16 cellular contexts compared by ENCODE assay signal in the genomic region with DNA sequence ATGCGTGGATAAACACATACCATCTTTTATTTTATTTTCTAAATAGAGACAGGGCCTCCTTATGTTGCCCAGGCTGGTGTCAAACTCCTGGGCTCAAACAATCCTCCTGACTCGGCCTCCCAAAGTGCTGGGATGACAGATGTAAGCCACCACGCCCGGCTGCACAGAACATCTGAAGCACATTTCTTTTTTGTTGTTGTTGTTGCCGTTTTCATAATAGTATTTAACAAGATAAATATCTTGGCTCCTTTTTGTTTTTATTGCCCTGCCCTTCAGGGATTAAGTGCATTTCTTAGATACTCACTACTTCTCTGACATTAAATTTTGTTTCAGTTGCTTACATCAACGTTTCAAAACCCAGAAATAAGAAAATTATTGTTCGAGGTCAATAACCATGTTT. TPM values are rescaled to one million over a fixed set of nuclear protein-coding genes. Genes with fewer than 3 reads are reported as not detected.
DNase-seq lines count a peak whose midpoint lies in the region; ATAC-seq and TF ChIP-seq lines count a peak whose summit lies in the region.
"Had no signal": no experiment of that assay in that cellular context is flagged by ENCODE, and none has a peak within 500 bp of the region (broad histone marks: within the 10 kb centered on the region; RNA-seq: fewer than 3 reads in every experiment).

No MANE protein-coding gene starts in this region.

- TF ChIP-seq POLR2A in suprapubic skin (IDR thresholded peaks at IDR 0.05) = no peak

- peak overlapping the region; percentile 57 for H3K27ac Mint-ChIP-seq in MCF 10A (ENCODE audit: low read depth, unreplicated experiment)

- no peaks in the 10 kb centered on the region for H3K9me3 ChIP-seq in mammary epithelial cell (replicated peaks; ENCODE audit: insufficient read depth, low read length)
- H3K9me3 ChIP-seq in RWPE2 (ENCODE audit: severe bottlenecking) = no peaks in the 10 kb centered on the region
- H3K9me3 ChIP-seq in suprapubic skin = no peaks in the 10 kb centered on the region
- H3K9me3 ChIP-seq: thyroid gland had no signal

- H3K9me3 Mint-ChIP-seq in MCF 10A (ENCODE audit: unreplicated experiment) = no peaks in the 10 kb centered on the region

- TF ChIP-seq EP300 in suprapubic skin (IDR thresholded peaks at IDR 0.05) = no peak

- H3K4me1 Mint-ChIP-seq in MCF 10A (ENCODE audit: insufficient read depth, unreplicated experiment) = peaks cover 30% of the 10 kb centered on the region

- TF ChIP-seq CTCF in MCF 10A (IDR thresholded peaks at IDR 0.05; ENCODE audit: unreplicated experiment) (no peak), mammary epithelial cell (conservative IDR thresholded peaks at IDR 0.05 in 1 of 2, IDR thresholded peaks at IDR 0.05 in 1 of 2; ENCODE audit: extremely low read depth in 1 of 2, insufficient read depth in 1 of 2, low read depth in 1 of 2, low read length in 2 of 2) (no peak), RWPE2 (IDR thresholded peaks at IDR 0.05; ENCODE audit: poor library complexity, severe bottlenecking) (no peak), fibroblast of villous mesenchyme (IDR thresholded peaks at IDR 0.05; ENCODE audit: insufficient read depth, low read depth, low read length) (no peak), suprapubic skin (IDR thresholded peaks at IDR 0.05) (no peak)

- no peak for ATAC-seq in RWPE2 (ENCODE audit: low read depth)

- no peak overlapping the region for H3K4me2 ChIP-seq in mammary epithelial cell (ENCODE audit: insufficient read depth, low read depth, low read length)

- H3K27me3 ChIP-seq in mammary epithelial cell (ENCODE audit: insufficient read depth, low read length) = no peaks in the 10 kb centered on the region
- no peaks in the 10 kb centered on the region for H3K27me3 ChIP-seq in RWPE2 (ENCODE audit: insufficient read depth, poor library complexity, severe bottlenecking)
- H3K27me3 ChIP-seq in suprapubic skin = no peaks in the 10 kb centered on the region
- H3K27me3 ChIP-seq: thyroid gland had no signal

- POLR2A ChIA-PET in MCF 10A (lab: Yijun Ruan, JAX) = interaction anchor here (0.8 to 1.6 kb wide), 2 partner anchors 10 kb away, joined by 3 to 10 read pairs; no protein-coding TSS in a partner anchor

- in situ Hi-C loops in mammary epithelial cell (cut with MboI; ENCODE audit: low sequenced_read_pairs in 2 of 2) = no loop called here

- H3K36me3 ChIP-seq in mammary epithelial cell (ENCODE audit: insufficient read depth, low read length) = no peaks in the 10 kb centered on the region
- H3K36me3 ChIP-seq in RWPE2 (ENCODE audit: low read depth) = peaks cover 22% of the 10 kb centered on the region
- H3K36me3 ChIP-seq in suprapubic skin = no peaks in the 10 kb centered on the region
- H3K36me3 ChIP-seq: thyroid gland had no signal

- no peak overlapping the region for H2AFZ ChIP-seq in mammary epithelial cell (ENCODE audit: low read depth, low read length)

- CTCF ChIA-PET in MCF 10A (lab: Yijun Ruan, JAX) = interaction anchor here (0.6 to 1.2 kb wide), 2 partner anchors 10 to 384 kb away, joined by 3 read pairs; no protein-coding TSS in a partner anchor
- CTCF ChIA-PET in mammary epithelial cell (lab: Charles Lee; ENCODE audit: low non-redundant PET) = no interaction called here

- H3K4me1 ChIP-seq in mammary epithelial cell (ENCODE audit: insufficient read depth, low read length) (peaks cover 33% of the 10 kb centered on the region), RWPE2 (ENCODE audit: insufficient read depth, poor library complexity, severe bottlenecking) (peaks cover 59% of the 10 kb centered on the region), suprapubic skin (peaks cover 62% of the 10 kb centered on the region)

- BruUV-seq in MCF 10A (replicated peaks; lab: Mats Ljungman, UMichigan) (TSS peak; percentile 10), mammary epithelial cell (replicated peaks; lab: Mats Ljungman, UMichigan) (no TSS peak)

- H3K9ac ChIP-seq in mammary epithelial cell (ENCODE audit: insufficient read depth, low read length) = no peak overlapping the region

- H3K36me3 Mint-ChIP-seq in MCF 10A (ENCODE audit: insufficient read depth, unreplicated experiment) = peaks cover 16% of the 10 kb centered on the region

- H3K79me2 ChIP-seq in mammary epithelial cell (ENCODE audit: insufficient read depth, low read length) = peaks cover 99% of the 10 kb centered on the region

- dilution Hi-C loops in mammary epithelial cell (cut with HindIII; ENCODE audit: low sequenced_read_pairs) = no loop called here

- H3K27me3 Mint-ChIP-seq in MCF 10A (ENCODE audit: insufficient read depth, unreplicated experiment) = no peaks in the 10 kb centered on the region

- H4K20me1 ChIP-seq in mammary epithelial cell (ENCODE audit: insufficient read depth, low read length) = peaks cover 25% of the 10 kb centered on the region

- H3K4me3 ChIP-seq in mammary epithelial cell (replicated peaks in 1 of 3; ENCODE audit: insufficient read depth in 1 of 3, low read depth in 2 of 3, low read length in 3 of 3) = no peak overlapping the region
- no peak overlapping the region for H3K4me3 ChIP-seq in RWPE2 (ENCODE audit: severe bottlenecking)
- H3K4me3 ChIP-seq in fibroblast of villous mesenchyme (ENCODE audit: low read depth, low read length) = no peak overlapping the region
- H3K4me3 ChIP-seq in suprapubic skin = no peak overlapping the region
- H3K4me3 ChIP-seq: thyroid gland had no signal

- DNase-seq in MCF 10A (ENCODE audit: unreplicated experiment) (no peak), mammary epithelial cell (no peak), RWPE2 (ENCODE audit: low spot score) (no peak), fibroblast of villous mesenchyme (ENCODE audit: low read depth) (peak; percentile 53), iPS-NIHi11 (ENCODE audit: low spot score) (no peak), midbrain (lab: John Stamatoyannopoulos, UW) (no peak), suprapubic skin (ENCODE audit: low spot score in 2 of 2) (no peak), NCI-H187 treated with DMSO at 0.1 percent for 48 hours (lab: John Stamatoyannopoulos, UW) (no peak)
- DNase-seq: activated CD4-positive, CD25-positive, alpha-beta regulatory T cell; activated effector memory CD4-positive, alpha-beta T cell treated with anti-CD3 and anti-CD28 coated beads, Interleukin-2, amount 50 U/mL, for 16 hours; IMR-90; islet precursor cell; mesenchymal stem cell; NCI-H2081; SIG-M5; thyroid gland had no signal

- WGBS in mammary epithelial cell (ENCODE audit: low coverage, missing lambda C conversion rate) = 85% methylated on average over 7 of the region's 7 CpGs
- 34% methylated on average over 7 of the region's 7 CpGs for WGBS in suprapubic skin

- intact Hi-C loops in MCF 10A (cut with micrococcal nuclease) = no loop called here
- intact Hi-C loops in mammary epithelial cell (cut with micrococcal nuclease) = no loop called here

- H3K4me3 Mint-ChIP-seq in MCF 10A (ENCODE audit: unreplicated experiment) = no peak overlapping the region

- H3K27ac ChIP-seq in mammary epithelial cell (ENCODE audit: insufficient read depth, low read depth, low read length) (no peak overlapping the region), RWPE2 (ENCODE audit: poor library complexity, severe bottlenecking) (peak overlapping the region; percentile 11), suprapubic skin (no peak overlapping the region)

RNA-seq across cellular contexts. Expression of gene ANKRD11, which starts 37.4 kb away (rescaled TPM):
- total RNA-seq in MCF 10A (2022) = 218 and 237 TPM in 2 replicates
- 100 to 1,000 TPM in 1 of 2 donors, 10 to 100 TPM in 1; 97.4 to 224 TPM for total RNA-seq in mammary epithelial cell
- polyA plus RNA-seq in mammary epithelial cell = 48.1 TPM
- 113 TPM for polyA minus RNA-seq in mammary epithelial cell
- 69.5 and 82.5 TPM in 2 replicates for total RNA-seq in fibroblast of villous mesenchyme
- 100 to 1,000 TPM in 3 of 4 donors, 10 to 100 TPM in 1; 85.4 to 212 (median 127) TPM for total RNA-seq in suprapubic skin

RNA-seq across cellular contexts. Expression of gene SPG7, which starts 55.3 kb away (rescaled TPM):
- 82.4 and 92.3 TPM in 2 replicates for total RNA-seq in MCF 10A (2022)
- 100 to 1,000 TPM in 1 of 2 donors, 10 to 100 TPM in 1; 91.9 to 102 TPM for total RNA-seq in mammary epithelial cell
- polyA plus RNA-seq in mammary epithelial cell = 49.6 TPM
- 86.2 TPM for polyA minus RNA-seq in mammary epithelial cell
- total RNA-seq in fibroblast of villous mesenchyme = 91.8 and 108 TPM in 2 replicates
- 100 to 1,000 TPM; 131 to 324 (median 144) TPM for total RNA-seq in suprapubic skin
